ENCODE assay signal across 8 cellular contexts in the genomic region with DNA sequence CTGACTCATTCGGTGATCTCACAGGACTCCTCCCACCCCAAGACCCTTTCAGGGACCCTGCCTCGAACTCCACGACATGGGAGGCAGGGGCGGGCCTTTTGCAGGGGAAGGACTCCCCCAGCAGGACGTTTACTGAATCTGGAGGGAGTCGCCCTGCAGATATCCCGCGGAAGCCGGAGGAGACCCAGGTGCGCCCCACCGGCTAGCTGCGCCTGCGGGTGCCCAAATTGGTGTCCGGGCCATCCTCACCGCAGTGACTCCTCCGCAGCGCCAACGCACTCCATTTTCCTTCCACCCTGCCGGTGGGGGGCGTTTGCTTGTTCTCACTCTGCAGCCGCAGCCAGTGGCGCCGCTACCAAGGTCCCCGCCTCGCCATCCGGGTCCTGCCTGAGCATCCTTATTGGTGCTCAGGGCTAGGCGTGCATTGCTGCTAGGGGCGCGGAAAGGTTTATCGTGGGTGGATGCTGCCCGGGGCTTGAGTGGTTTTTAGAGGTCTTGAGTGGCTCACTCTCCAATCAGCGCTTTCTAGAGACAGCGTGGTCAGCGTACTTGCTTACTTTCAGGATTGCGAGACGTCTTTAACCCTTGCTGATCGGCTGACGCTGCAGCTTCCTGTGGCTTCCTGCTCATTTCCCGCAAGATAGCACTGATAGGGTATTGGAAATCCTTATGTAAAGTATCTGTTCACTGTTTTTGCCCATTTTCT.
A peak's percentile ranks its signal among the peaks of the same experiment; 100 is the strongest.
DNase-seq lines count a peak whose midpoint lies in the region; ATAC-seq and TF ChIP-seq lines count a peak whose summit lies in the region.

No MANE protein-coding gene starts in this region.

- H3K4me3 ChIP-seq in Jurkat, Clone E6-1 (ENCODE audit: low read length), result peak overlapping the region; percentile 63
- H3K4me3 ChIP-seq in prostate gland (peak overlapping the region; percentile 25), upper lobe of right lung (peak overlapping the region; percentile 43)

- no peak for TF ChIP-seq POLR2A in prostate gland (IDR thresholded peaks at IDR 0.05)

- no peaks in the 10 kb centered on the region for H3K9me3 ChIP-seq in prostate gland
- no peaks in the 10 kb centered on the region for H3K9me3 ChIP-seq in upper lobe of right lung

- ATAC-seq in GM21528 (IDR thresholded peaks at IDR 0.05; ENCODE audit: low FRiP score, unreplicated experiment), result peak; percentile 98
- peak; percentile 94 for ATAC-seq in left ventricle myocardium superior
- ATAC-seq in upper lobe of right lung, result peak; percentile 95

- intact Hi-C loops in left ventricle myocardium superior (cut with micrococcal nuclease), result no loop called here
- intact Hi-C loops in prostate gland (cut with DNase I), result no loop called here
- intact Hi-C loops in upper lobe of right lung (cut with DNase I), result no loop called here

- H3K4me1 ChIP-seq in prostate gland (replicated peaks) (no peaks in the 10 kb centered on the region), upper lobe of right lung (peaks cover 4% of the 10 kb centered on the region)

- TF ChIP-seq CTCF in prostate gland (IDR thresholded peaks at IDR 0.05) (peak in 1 of 4 experiments; percentile 10), upper lobe of right lung (IDR thresholded peaks at IDR 0.05) (peak; percentile 37)

- 0 to 1% (median 1%) methylated on average over 39 of the region's 39 CpGs for WGBS in adipose tissue, 3 donors
- WGBS in prostate gland, result 2% methylated on average over 35 of the region's 39 CpGs

- DNase-seq in DMS153 (lab: John Stamatoyannopoulos, UW), result peak; percentile 73
- DNase-seq in Jurkat, Clone E6-1 (ENCODE audit: low read depth, low spot score), result peak; percentile 75
- peak; percentile 65 for DNase-seq in T follicular helper cell (ENCODE audit: low read depth)
- peak; percentile 76 for DNase-seq in left ventricle myocardium superior
- no peak for DNase-seq in prostate gland (ENCODE audit: low spot score)
- DNase-seq in upper lobe of right lung, result peak; percentile 91

- H3K36me3 ChIP-seq in prostate gland (no peaks in the 10 kb centered on the region), upper lobe of right lung (no peaks in the 10 kb centered on the region)

- H3K27ac ChIP-seq in adipose tissue (ENCODE audit: low read depth, low read length) (peak overlapping the region; percentile 55), prostate gland (no peak overlapping the region), upper lobe of right lung (no peak overlapping the region)

- H3K27me3 ChIP-seq in prostate gland (replicated peaks; ENCODE audit: insufficient read depth) (peaks cover 3% of the 10 kb centered on the region), upper lobe of right lung (no peaks in the 10 kb centered on the region)
